In the genomic region with DNA sequence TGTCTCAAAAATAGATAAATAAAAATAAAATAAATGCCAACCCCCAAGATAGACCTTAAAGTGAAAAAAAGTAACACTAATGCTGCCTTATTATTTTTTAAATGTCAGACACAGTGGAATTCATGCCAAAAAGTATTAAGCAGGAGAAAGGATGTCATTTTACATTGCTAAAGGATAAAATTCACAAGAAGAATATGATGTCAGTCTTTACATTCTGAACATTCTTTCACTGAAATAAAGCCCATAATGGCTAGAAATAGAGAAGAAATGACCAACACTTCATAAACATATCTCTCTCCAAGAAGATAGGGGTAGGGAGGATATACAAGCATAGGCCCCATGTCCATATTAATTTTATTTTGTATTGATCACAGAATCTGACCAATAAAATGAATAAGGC, we compare ENCODE assay signal across 22 cellular contexts. TPM values are rescaled to one million over a fixed set of nuclear protein-coding genes. Genes with fewer than 3 reads are reported as not detected.
DNase-seq lines count a peak whose midpoint lies in the region; ATAC-seq, FAIRE-seq and TF ChIP-seq lines count a peak whose summit lies in the region.
"Had no signal": no experiment of that assay in that cellular context is flagged by ENCODE, and none has a peak within 500 bp of the region (broad histone marks: within the 10 kb centered on the region; RNA-seq: fewer than 3 reads in every experiment).

No MANE protein-coding gene starts in this region.

- H3K18ac ChIP-seq in mesendoderm (ENCODE audit: low read length), result no peak overlapping the region

- peaks cover 2% of the 10 kb centered on the region for H3K36me3 Mint-ChIP-seq in chondrocyte (ENCODE audit: low read depth)

- no peak overlapping the region for H4K8ac ChIP-seq in mesendoderm (ENCODE audit: low read depth, low read length)

- H3K4me1 Mint-ChIP-seq in chondrocyte (ENCODE audit: low read depth), result peaks cover 46% of the 10 kb centered on the region

- H3K36me3 ChIP-seq in HepG2 (replicated peaks in 1 of 2; ENCODE audit: control insufficient read depth in 1 of 2, insufficient read depth in 2 of 2, low read length in 2 of 2) (peaks cover 10 to 25% of the 10 kb centered on the region in 2 experiments; a peak in 4 of 5 replicates), right lobe of liver (peaks cover 0 to 2% (median 0%) of the 10 kb centered on the region in 4 donors), mesendoderm (ENCODE audit: control insufficient read depth, insufficient read depth, low read length) (no peaks in the 10 kb centered on the region)

- ATAC-seq in HepG2, result no peak
- no peak for ATAC-seq in right lobe of liver
- ATAC-seq: CD8-positive, alpha-beta T cell; GM23338; HCT116 had no signal

- no peak for TF ChIP-seq RAD21 in HepG2 (CRISPR knock-in tag; IDR thresholded peaks at IDR 0.05)

- no peak overlapping the region for H3K4ac ChIP-seq in mesendoderm (ENCODE audit: low read depth, low read length)

- no peaks in the 10 kb centered on the region for H3K79me1 ChIP-seq in mesendoderm (ENCODE audit: low read length)

- no peak overlapping the region for H3K4me3 Mint-ChIP-seq in chondrocyte (ENCODE audit: unreplicated experiment)
- H3K4me3 Mint-ChIP-seq: B cell; CD4-positive, CD25-positive, alpha-beta regulatory T cell; CD8-positive, alpha-beta T cell; GM23338; H9 had no signal

- in situ Hi-C loops in HepG2 (cut with HindIII; ENCODE audit: extremely low pct_ligation_motif_present, low pct_unique_long_range_greater_than_20kb), result no loop called here

- H2BK120ac ChIP-seq in mesendoderm (ENCODE audit: low read depth, low read length), result no peak overlapping the region

- H3K9me3 ChIP-seq in HepG2 (ENCODE audit: low read length), result no peaks in the 10 kb centered on the region
- no peaks in the 10 kb centered on the region for H3K9me3 ChIP-seq in right lobe of liver
- H3K9me3 ChIP-seq: Caco-2 had no signal

- CTCF ChIA-PET in HepG2 (lab: Yijun Ruan, JAX; ENCODE audit: low intra/inter-chr PET ratio, low total read pairs), result no interaction called here

- H3K56ac ChIP-seq in mesendoderm (ENCODE audit: low read length), result no peak overlapping the region

- H3K4me2 ChIP-seq in HepG2 (ENCODE audit: low read depth, low read length), result no peak overlapping the region
- H3K4me2 ChIP-seq in mesendoderm (ENCODE audit: low read length), result no peak overlapping the region
- H3K4me2 ChIP-seq: BLaER1, GM23338 had no signal

- H2AFZ ChIP-seq in HepG2 (ENCODE audit: low read length), result no peak overlapping the region
- H2AFZ ChIP-seq: GM23338 had no signal

- H2BK5ac ChIP-seq in mesendoderm (ENCODE audit: low read length), result no peak overlapping the region

- H4K20me1 ChIP-seq in HepG2 (ENCODE audit: insufficient read depth, low read length), result peaks cover 12% of the 10 kb centered on the region; the same call in 1 of the 2 replicates

- no peak overlapping the region for H4K5ac ChIP-seq in mesendoderm (ENCODE audit: low read length)

- TF ChIP-seq CTCF in HepG2 (CRISPR knock-in tag; IDR thresholded peaks at IDR 0.05), result no peak
- TF ChIP-seq CTCF in right lobe of liver (IDR thresholded peaks at IDR 0.05), result no peak
- no peak for TF ChIP-seq CTCF in chondrocyte (IDR thresholded peaks at IDR 0.05)

- H3K9ac ChIP-seq in HepG2 (ENCODE audit: insufficient read depth, low read depth, low read length) (no peak overlapping the region), mesendoderm (ENCODE audit: low read length) (no peak overlapping the region)
- H3K9ac ChIP-seq: BLaER1 had no signal

- no peak for TF ChIP-seq POLR2A in HepG2 (IDR thresholded peaks at IDR 0.05; ENCODE audit: insufficient read depth in 1 of 2, low read depth in 2 of 2, low read length in 2 of 2)
- TF ChIP-seq POLR2A in right lobe of liver (IDR thresholded peaks at IDR 0.05), result no peak

- H3K4me3 ChIP-seq in HepG2 (replicated peaks in 1 of 3; ENCODE audit: insufficient read depth in 1 of 3, low read depth in 2 of 3, low read length in 3 of 3) (no peak overlapping the region), right lobe of liver (no peak overlapping the region), mesendoderm (ENCODE audit: low read length) (no peak overlapping the region)
- H3K4me3 ChIP-seq: BLaER1, GM23338 had no signal

- FAIRE-seq in HepG2 (lab: Jason Lieb, UNC), result no peak
- FAIRE-seq: A204.1, GM12891, GM18507 had no signal

- DNase-seq in HepG2 (ENCODE audit: low spot score) (no peak), right lobe of liver (no peak), chondrocyte (ENCODE audit: low spot score) (no peak), iris pigment epithelial cell (ENCODE audit: low read depth) (peak; percentile 66), mesendoderm (no peak), DMS 273 treated with DMSO at 0.1 percent for 48 hours (lab: John Stamatoyannopoulos, UW) (no peak), NCI-H1417 (lab: John Stamatoyannopoulos, UW) (no peak)
- DNase-seq: Caco-2; CD4-positive, CD25-positive, alpha-beta regulatory T cell; CD8-positive, alpha-beta T cell; DMS79; GF-D8; H9 had no signal

- no peak overlapping the region for H2AK5ac ChIP-seq in mesendoderm (ENCODE audit: low read length)

- no TSS peak for BruUV-seq in HepG2 (replicated peaks; lab: Mats Ljungman, UMichigan)

- intact Hi-C loops in HepG2 (cut with micrococcal nuclease; ENCODE audit: unreplicated experiment) (no loop called here), right lobe of liver (cut with DNase I) (no loop called here)

- H3K27ac ChIP-seq in HepG2 (ENCODE audit: extremely low read length, insufficient read depth, low read length) (no peak overlapping the region), right lobe of liver (no peak overlapping the region), mesendoderm (ENCODE audit: low read depth, low read length) (no peak overlapping the region)
- H3K27ac ChIP-seq: 22Rv1, BLaER1, C4-2B had no signal

- H3K4me1 ChIP-seq in HepG2 (ENCODE audit: insufficient read depth, low read length) (peaks cover 47% of the 10 kb centered on the region), right lobe of liver (peaks cover 0 to 24% (median 4%) of the 10 kb centered on the region in 4 donors), mesendoderm (ENCODE audit: control insufficient read depth, low read depth, low read length) (no peaks in the 10 kb centered on the region)
- H3K4me1 ChIP-seq: BLaER1, Caco-2 had no signal

- H3K23ac ChIP-seq in mesendoderm (ENCODE audit: low read length), result no peak overlapping the region

- H3K79me2 ChIP-seq in HepG2 (ENCODE audit: insufficient read depth, low read length) (peaks cover 38% of the 10 kb centered on the region), mesendoderm (ENCODE audit: control insufficient read depth, insufficient read depth, low read length) (no peaks in the 10 kb centered on the region)

- POLR2A ChIA-PET in HepG2 (lab: Yijun Ruan, JAX), result no interaction called here

- H3K9me3 Mint-ChIP-seq in chondrocyte (ENCODE audit: low read depth), result peaks cover 5% of the 10 kb centered on the region
- H3K9me3 Mint-ChIP-seq: CD4-positive, CD25-positive, alpha-beta regulatory T cell; CD8-positive, alpha-beta T cell; GM23338; H9 had no signal

- no peaks in the 10 kb centered on the region for H3K27me3 Mint-ChIP-seq in chondrocyte (ENCODE audit: low read depth)
- H3K27me3 Mint-ChIP-seq: B cell; CD4-positive, CD25-positive, alpha-beta regulatory T cell had no signal

- no peak overlapping the region for H2BK15ac ChIP-seq in mesendoderm (replicated peaks; ENCODE audit: low read depth)

- H3K27me3 ChIP-seq in HepG2 (ENCODE audit: control insufficient read depth in 1 of 2, insufficient read depth in 2 of 2, low read length in 2 of 2), result no peaks in the 10 kb centered on the region
- no peaks in the 10 kb centered on the region for H3K27me3 ChIP-seq in right lobe of liver
- no peaks in the 10 kb centered on the region for H3K27me3 ChIP-seq in mesendoderm (ENCODE audit: insufficient read depth, low read length, poor library complexity)
- H3K27me3 ChIP-seq: BLaER1 had no signal

- TF ChIP-seq EP300 in HepG2 (IDR thresholded peaks at IDR 0.05; ENCODE audit: low read depth in 2 of 2, low read length in 2 of 2) (no peak), HepG2 (CRISPR knock-in tag; IDR thresholded peaks at IDR 0.05; ENCODE audit: borderline replicate concordance) (no peak)

- H3K27ac Mint-ChIP-seq in chondrocyte (ENCODE audit: unreplicated experiment), result peak overlapping the region; percentile 65
- H3K27ac Mint-ChIP-seq: B cell; CD4-positive, CD25-positive, alpha-beta regulatory T cell; CD8-positive, alpha-beta T cell; GM23338; H9 had no signal

TF ChIP-seq in HepG2, 621 proteins besides CTCF, POLR2A, EP300 and RAD21 (continues in another document):
- TF ChIP-seq SP1 (IDR thresholded peaks at IDR 0.05) (no peak), SP1 (CRISPR knock-in tag; IDR thresholded peaks at IDR 0.05) (no peak)

RNA-seq across cellular contexts. Expression of a gene that starts 47.4 kb away (rescaled TPM):
- total RNA-seq in HepG2 (2016; rRNA removed; fragmentation: Illumina TruSeq; extraction: Trizol), result 26.2 and 42.2 TPM in 2 replicates
- 4.3 and 5.6 TPM in 2 replicates for total RNA-seq in HepG2 (2016; cell fraction: cytosol; rRNA removed; fragmentation: Illumina TruSeq; extraction: Trizol; ENCODE audit: low read depth)
- 21.6 and 43.4 TPM in 2 replicates for total RNA-seq in HepG2 (2016; cell fraction: insoluble cytoplasmic fraction; rRNA removed; fragmentation: Illumina TruSeq; extraction: Trizol)
- 13.7 and 14.0 TPM in 2 replicates for total RNA-seq in HepG2 (2016; cell fraction: membrane; rRNA removed; fragmentation: Illumina TruSeq; extraction: Trizol)
- 55.7 and 64.6 TPM in 2 replicates for total RNA-seq in HepG2 (2016; cell fraction: nucleus; rRNA removed; fragmentation: Illumina TruSeq; extraction: Trizol)
- polyA plus RNA-seq in HepG2 (2011; rRNA removed), result 51.2 and 62.5 TPM in 2 replicates
- polyA plus RNA-seq in HepG2 (2011; cell fraction: cytosol; rRNA removed), result 45.9 and 54.4 TPM in 2 replicates
- polyA plus RNA-seq in HepG2 (2011; cell fraction: nucleus; rRNA removed), result 89.0 and 99.9 TPM in 2 replicates
- polyA plus RNA-seq in HepG2 (2012), result 49.8 and 58.0 TPM in 2 replicates
- 1.7 TPM in 2 replicates for polyA plus RNA-seq in HepG2 (2016; cell fraction: cytosol; fragmentation: Illumina TruSeq; extraction: Trizol; ENCODE audit: low read depth)
- polyA plus RNA-seq in HepG2 (2016; cell fraction: insoluble cytoplasmic fraction; fragmentation: Illumina TruSeq; extraction: Trizol; ENCODE audit: low read depth), result 15.4 and 17.3 TPM in 2 replicates
- polyA plus RNA-seq in HepG2 (2016; cell fraction: membrane; fragmentation: Illumina TruSeq; extraction: Trizol; ENCODE audit: low read depth), result 4.1 and 4.6 TPM in 2 replicates
- 65.1 and 71.7 TPM in 2 replicates for polyA plus RNA-seq in HepG2 (2016; cell fraction: nucleus; fragmentation: Illumina TruSeq; extraction: Trizol; ENCODE audit: insufficient read depth, low read depth)
- 17.1 and 162 TPM in 2 replicates for polyA minus RNA-seq in HepG2 (2011; rRNA and poly(A)+ RNA removed; ENCODE audit: low replicate concordance)
- polyA minus RNA-seq in HepG2 (2011; cell fraction: cytosol; rRNA and poly(A)+ RNA removed), result 41.3 and 62.3 TPM in 2 replicates
- 80.1 and 108 TPM in 2 replicates for polyA minus RNA-seq in HepG2 (2011; cell fraction: nucleus; rRNA and poly(A)+ RNA removed)
- total RNA-seq in right lobe of liver, result 10 to 100 TPM; 23.4 to 41.1 (median 30.5) TPM
- 24.0 to 25.1 TPM (median 24.2 TPM) in 3 replicates for total RNA-seq in chondrocyte
- 8.1 TPM for polyA plus RNA-seq in mesendoderm (2013, experiment 1 of 2)
- polyA plus RNA-seq in mesendoderm (2013, experiment 2 of 2), result 8.0 TPM
